In the genomic region with DNA sequence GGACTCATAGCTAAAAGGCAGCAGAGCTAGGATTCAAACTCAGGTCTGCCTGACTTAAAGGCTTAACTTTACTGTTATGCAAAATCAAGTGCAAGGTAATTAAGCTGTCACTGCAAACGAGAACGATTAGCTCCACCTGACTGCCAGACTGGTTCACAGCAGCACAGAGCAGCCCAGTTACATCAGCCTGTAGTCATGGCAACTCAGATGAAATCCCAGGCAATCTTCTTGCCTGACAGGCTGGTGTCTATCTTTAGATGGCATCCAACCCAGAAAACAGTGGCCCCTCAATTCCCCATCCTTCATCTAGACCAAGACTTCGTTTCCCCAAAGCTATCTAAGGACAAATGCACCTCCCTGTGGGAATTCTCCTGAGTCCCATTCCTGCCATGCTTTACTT, we compare ENCODE assay signal across 8 cellular contexts.
DNase-seq lines count a peak whose midpoint lies in the region; ATAC-seq and TF ChIP-seq lines count a peak whose summit lies in the region.

No MANE protein-coding gene starts in this region.

- intact Hi-C loops in Caco-2 (cut with micrococcal nuclease; ENCODE audit: unreplicated experiment) = no loop called here

- H3K9me3 ChIP-seq in Caco-2 = no peaks in the 10 kb centered on the region

- no peak for TF ChIP-seq CTCF in Caco-2 (IDR thresholded peaks at IDR 0.05; ENCODE audit: insufficient read depth in 1 of 2, low read depth in 1 of 2, low read length in 1 of 2, severe bottlenecking in 1 of 2, unreplicated experiment in 1 of 2)

- no TSS peak for BruUV-seq in Caco-2 (replicated peaks; lab: Mats Ljungman, UMichigan)

- no peak for ATAC-seq in central memory CD8-positive, alpha-beta T cell (replicated peaks; ENCODE audit: extremely low read depth, poor library complexity, severe bottlenecking)
- ATAC-seq in memory B cell (ENCODE audit: low read depth) (no peak), GM21390 (IDR thresholded peaks at IDR 0.05; ENCODE audit: unreplicated experiment) (no peak), GM18909 (IDR thresholded peaks at IDR 0.05; ENCODE audit: poor library complexity, unreplicated experiment) (no peak)
- ATAC-seq in stimulated activated memory B cell treated with anti-CD40 and anti-IgM and Interleukin-4, amounts not matched to agents 10 μg/mL and 1 μg/mL and 100 μg/mL, for 72 hours = no peak

- H3K36me3 ChIP-seq in Caco-2 (ENCODE audit: control insufficient read depth, insufficient read depth, low read length) = peaks cover 3% of the 10 kb centered on the region

- H3K9me3 Mint-ChIP-seq in Caco-2 (ENCODE audit: unreplicated experiment) (no peaks in the 10 kb centered on the region), memory B cell (no peaks in the 10 kb centered on the region)
- no peaks in the 10 kb centered on the region for H3K9me3 Mint-ChIP-seq in central memory CD8-positive, alpha-beta T cell
- H3K9me3 Mint-ChIP-seq in stimulated activated memory B cell treated with anti-CD40 and anti-IgM and Interleukin-4, amounts not matched to agents 10 μg/mL and 1 μg/mL and 100 μg/mL, for 72 hours = no peaks in the 10 kb centered on the region

- peak in 1 of 2 experiments; percentile 34 for DNase-seq in Caco-2
- peak; percentile 3 for DNase-seq in NCI-H146 treated with DMSO at 0.1 percent for 48 hours (lab: John Stamatoyannopoulos, UW; ENCODE audit: unreplicated experiment)
- DNase-seq in central memory CD8-positive, alpha-beta T cell (ENCODE audit: low spot score in 2 of 2) = no peak
- no peak for DNase-seq in memory B cell (ENCODE audit: low spot score in 2 of 2)
- DNase-seq in activated CD4-positive, CD25-positive, alpha-beta regulatory T cell (lab: John Stamatoyannopoulos, UW) = no peak

- H3K27ac Mint-ChIP-seq in Caco-2 (ENCODE audit: unreplicated experiment) = peak overlapping the region; percentile 51
- H3K27ac Mint-ChIP-seq in central memory CD8-positive, alpha-beta T cell (ENCODE audit: low read depth) = peak overlapping the region; percentile 30
- peak overlapping the region; percentile 36 for H3K27ac Mint-ChIP-seq in memory B cell
- no peak overlapping the region for H3K27ac Mint-ChIP-seq in stimulated activated memory B cell treated with anti-CD40 and anti-IgM and Interleukin-4, amounts not matched to agents 10 μg/mL and 1 μg/mL and 100 μg/mL, for 72 hours

- H3K27me3 Mint-ChIP-seq in Caco-2 (ENCODE audit: insufficient read depth, unreplicated experiment) = no peaks in the 10 kb centered on the region
- H3K27me3 Mint-ChIP-seq in central memory CD8-positive, alpha-beta T cell = no peaks in the 10 kb centered on the region
- H3K27me3 Mint-ChIP-seq in memory B cell = no peaks in the 10 kb centered on the region
- H3K27me3 Mint-ChIP-seq in stimulated activated memory B cell treated with anti-CD40 and anti-IgM and Interleukin-4, amounts not matched to agents 10 μg/mL and 1 μg/mL and 100 μg/mL, for 72 hours = no peaks in the 10 kb centered on the region

- H3K4me1 Mint-ChIP-seq in Caco-2 (ENCODE audit: low read depth, unreplicated experiment) (peaks cover 11% of the 10 kb centered on the region), memory B cell (peaks cover 9% of the 10 kb centered on the region)
- peaks cover 38% of the 10 kb centered on the region for H3K4me1 Mint-ChIP-seq in central memory CD8-positive, alpha-beta T cell
- H3K4me1 Mint-ChIP-seq in stimulated activated memory B cell treated with anti-CD40 and anti-IgM and Interleukin-4, amounts not matched to agents 10 μg/mL and 1 μg/mL and 100 μg/mL, for 72 hours = peaks cover 10% of the 10 kb centered on the region

- no peak overlapping the region for H3K4me3 Mint-ChIP-seq in Caco-2 (ENCODE audit: unreplicated experiment)
- H3K4me3 Mint-ChIP-seq in central memory CD8-positive, alpha-beta T cell = no peak overlapping the region
- H3K4me3 Mint-ChIP-seq in memory B cell = no peak overlapping the region
- H3K4me3 Mint-ChIP-seq in stimulated activated memory B cell treated with anti-CD40 and anti-IgM and Interleukin-4, amounts not matched to agents 10 μg/mL and 1 μg/mL and 100 μg/mL, for 72 hours = no peak overlapping the region

- POLR2A ChIA-PET in Caco-2 (lab: Charles Lee) = no interaction called here

- H3K36me3 Mint-ChIP-seq in Caco-2 (ENCODE audit: insufficient read depth, unreplicated experiment) = peaks cover 52% of the 10 kb centered on the region
- H3K36me3 Mint-ChIP-seq in central memory CD8-positive, alpha-beta T cell (ENCODE audit: insufficient read depth) = peaks cover 45% of the 10 kb centered on the region
- H3K36me3 Mint-ChIP-seq in memory B cell = peaks cover 53% of the 10 kb centered on the region
- peaks cover 81% of the 10 kb centered on the region for H3K36me3 Mint-ChIP-seq in stimulated activated memory B cell treated with anti-CD40 and anti-IgM and Interleukin-4, amounts not matched to agents 10 μg/mL and 1 μg/mL and 100 μg/mL, for 72 hours

- no peak overlapping the region for H3K4me3 ChIP-seq in Caco-2 (ENCODE audit: low read depth, low read length)

- peaks cover 11% of the 10 kb centered on the region; the same call in 1 of the 2 replicates for H3K4me1 ChIP-seq in Caco-2

- CTCF ChIA-PET in Caco-2 (lab: Charles Lee) = interaction anchor here (0.6 to 0.9 kb wide), 2 partner anchors 14 to 264 kb away, joined by 3 to 5 read pairs; partner anchors contain the start of gene ZFP36L1

- no peaks in the 10 kb centered on the region for H3K27me3 ChIP-seq in Caco-2 (replicated peaks; ENCODE audit: control insufficient read depth, insufficient read depth, low read length)
